ENCODE assay signal across 22 cellular contexts in genomic region chr10:94192974-94193373, GRCh38.
A peak's percentile ranks its signal among the peaks of the same experiment; 100 is the strongest.
DNase-seq lines count a peak whose midpoint lies in the region; ATAC-seq, FAIRE-seq and TF ChIP-seq lines count a peak whose summit lies in the region.
"Had no signal": no experiment of that assay in that cellular context is flagged by ENCODE, and none has a peak within 500 bp of the region (broad histone marks: within the 10 kb centered on the region; RNA-seq: fewer than 3 reads in every experiment).

No MANE protein-coding gene starts in this region.

- H4K20me1 ChIP-seq in astrocyte (ENCODE audit: insufficient read depth, low read length): no peaks in the 10 kb centered on the region
- H4K20me1 ChIP-seq: BLaER1 treated with 17β-estradiol and CSF1 and Interleukin-3, amounts not matched to agents 10 nM and 100 nM had no signal

- H3K36me3 ChIP-seq in astrocyte (ENCODE audit: insufficient read depth, low read length): no peaks in the 10 kb centered on the region
- no peaks in the 10 kb centered on the region for H3K36me3 ChIP-seq in sigmoid colon
- H3K36me3 ChIP-seq in H7 (replicated peaks; ENCODE audit: control insufficient read depth, insufficient read depth, low read length): no peaks in the 10 kb centered on the region
- H3K36me3 ChIP-seq: BLaER1 treated with 17β-estradiol and CSF1 and Interleukin-3, amounts not matched to agents 10 nM and 100 nM had no signal

- no peak for TF ChIP-seq EP300 in sigmoid colon (IDR thresholded peaks at IDR 0.05)

- H3K4me3 ChIP-seq in astrocyte (ENCODE audit: insufficient read depth, low read depth, low read length) (peak overlapping the region; percentile 2), fibroblast of the aortic adventitia (ENCODE audit: low read depth, low read length) (no peak overlapping the region), sigmoid colon (no peak overlapping the region), H7 (ENCODE audit: insufficient read depth, low read depth, low read length) (no peak overlapping the region)
- H3K4me3 ChIP-seq: BLaER1 treated with 17β-estradiol and CSF1 and Interleukin-3, amounts not matched to agents 10 nM and 100 nM had no signal

- no peak overlapping the region for H3K27ac Mint-ChIP-seq in astrocyte (ENCODE audit: unreplicated experiment)
- H3K27ac Mint-ChIP-seq: activated CD8-positive, alpha-beta memory T cell treated with anti-CD3 and anti-CD28 coated beads, Interleukin-2, amount 10 ng/mL, durations not matched to agents 7 days and 5 days; T-cell had no signal

- POLR2A ChIA-PET in GM10248 (lab: Yijun Ruan, JAX): no interaction called here

- peak; percentile 77 for DNase-seq in Daoy (ENCODE audit: low read depth)
- DNase-seq in astrocyte (ENCODE audit: low read depth): peak; percentile 28
- DNase-seq in fibroblast of the aortic adventitia (ENCODE audit: low read depth): peak; percentile 52
- no peak for DNase-seq in sigmoid colon
- DNase-seq in GM10248 (ENCODE audit: extremely low spot score): no peak
- DNase-seq in H7: no peak
- no peak for DNase-seq in NCI-H446 (lab: John Stamatoyannopoulos, UW)
- DNase-seq: activated CD4-positive, alpha-beta T cell treated with anti-CD3 and anti-CD28 coated beads for 48 hours; activated CD8-positive, alpha-beta memory T cell treated with anti-CD3 and anti-CD28 coated beads, Interleukin-2, amount 10 ng/mL, durations not matched to agents 7 days and 5 days; caudate nucleus; NCI-H1417; NCI-H524; RPMI8226; stimulated activated CD4-positive, alpha-beta T cell treated with anti-CD3 and anti-CD28 coated beads, Interleukin-12 subunit alpha, Interleukin-12 subunit beta, amount 100 ng/mL, for 4 hours; substantia nigra; T-cell had no signal

- peaks cover 19% of the 10 kb centered on the region for H3K4me1 ChIP-seq in astrocyte (ENCODE audit: insufficient read depth, low read length)
- H3K4me1 ChIP-seq in sigmoid colon: peaks cover 0 to 26% (median 19%) of the 10 kb centered on the region in 4 donors
- H3K4me1 ChIP-seq: BLaER1 treated with 17β-estradiol and CSF1 and Interleukin-3, amounts not matched to agents 10 nM and 100 nM had no signal

- H3K9me3 ChIP-seq in astrocyte (ENCODE audit: insufficient read depth, low read depth, low read length) (no peaks in the 10 kb centered on the region), sigmoid colon (no peaks in the 10 kb centered on the region)
- H3K9me3 ChIP-seq: BLaER1 treated with 17β-estradiol and CSF1 and Interleukin-3, amounts not matched to agents 10 nM and 100 nM had no signal

- peak overlapping the region; percentile 12 for H3K9ac ChIP-seq in astrocyte (ENCODE audit: low read length)
- H3K9ac ChIP-seq: BLaER1 treated with 17β-estradiol and CSF1 and Interleukin-3, amounts not matched to agents 10 nM and 100 nM had no signal

- FAIRE-seq in astrocyte (lab: Jason Lieb, UNC): no peak
- FAIRE-seq: D721Med, GM18507, TTC549 had no signal

- H3K27ac ChIP-seq in astrocyte (ENCODE audit: low read depth, low read length): peak overlapping the region; percentile 64
- H3K27ac ChIP-seq in sigmoid colon: peak overlapping the region in 3 of 4 donors; percentile 52 to 62 (median 61)
- H3K27ac ChIP-seq: BLaER1 treated with 17β-estradiol and CSF1 and Interleukin-3, amounts not matched to agents 10 nM and 100 nM had no signal

- no peak overlapping the region for H3K4me3 Mint-ChIP-seq in astrocyte (ENCODE audit: unreplicated experiment)
- H3K4me3 Mint-ChIP-seq: activated CD8-positive, alpha-beta memory T cell treated with anti-CD3 and anti-CD28 coated beads, Interleukin-2, amount 10 ng/mL, durations not matched to agents 7 days and 5 days; neural crest cell; T-cell had no signal

- H3K4me1 Mint-ChIP-seq in astrocyte (ENCODE audit: low read depth, unreplicated experiment): peaks cover 9% of the 10 kb centered on the region
- H3K4me1 Mint-ChIP-seq: activated CD8-positive, alpha-beta memory T cell treated with anti-CD3 and anti-CD28 coated beads, Interleukin-2, amount 10 ng/mL, durations not matched to agents 7 days and 5 days; neural crest cell; T-cell had no signal

- TF ChIP-seq CTCF in astrocyte (IDR thresholded peaks at IDR 0.05; ENCODE audit: insufficient read depth, low read depth, low read length) (no peak), fibroblast of the aortic adventitia (IDR thresholded peaks at IDR 0.05; ENCODE audit: insufficient read depth, low read length) (no peak), sigmoid colon (IDR thresholded peaks at IDR 0.05) (no peak), GM10248 (IDR thresholded peaks at IDR 0.05; ENCODE audit: control extremely low read depth, extremely low read depth, low read depth, missing control alignments) (no peak)

- no peak for TF ChIP-seq POLR2A in sigmoid colon (IDR thresholded peaks at IDR 0.05)

- intact Hi-C loops in sigmoid colon (cut with DNase I): loop anchor here (5.0 kb wide), 1 partner anchor 116 kb away; no protein-coding TSS in a partner anchor

- H3K27me3 ChIP-seq in astrocyte (ENCODE audit: insufficient read depth, low read length) (no peaks in the 10 kb centered on the region), sigmoid colon (no peaks in the 10 kb centered on the region), H7 (ENCODE audit: control insufficient read depth, insufficient read depth, low read length) (no peaks in the 10 kb centered on the region)
- H3K27me3 ChIP-seq: BLaER1 treated with 17β-estradiol and CSF1 and Interleukin-3, amounts not matched to agents 10 nM and 100 nM had no signal

- peaks cover 5% of the 10 kb centered on the region for H3K9me3 Mint-ChIP-seq in astrocyte (ENCODE audit: unreplicated experiment)
- H3K9me3 Mint-ChIP-seq: neural crest cell had no signal

- H2AFZ ChIP-seq in astrocyte (ENCODE audit: low read depth, low read length): no peak overlapping the region

- peak overlapping the region; percentile 78 for H3K4me2 ChIP-seq in astrocyte (ENCODE audit: low read length)
- H3K4me2 ChIP-seq: BLaER1 treated with 17β-estradiol and CSF1 and Interleukin-3, amounts not matched to agents 10 nM and 100 nM had no signal

- no peak for ATAC-seq in HG02763 (IDR thresholded peaks at IDR 0.05; ENCODE audit: unreplicated experiment)
- ATAC-seq: activated CD8-positive, alpha-beta memory T cell treated with anti-CD3 and anti-CD28 coated beads, Interleukin-2, amount 10 ng/mL, durations not matched to agents 7 days and 5 days; T-cell had no signal

- 77 to 96% methylated on average over 1 of the region's 1 CpG for WGBS in sigmoid colon, 2 donors

- no peaks in the 10 kb centered on the region for H3K36me3 Mint-ChIP-seq in astrocyte (ENCODE audit: low read depth, unreplicated experiment)
- H3K36me3 Mint-ChIP-seq: activated CD8-positive, alpha-beta memory T cell treated with anti-CD3 and anti-CD28 coated beads, Interleukin-2, amount 10 ng/mL, durations not matched to agents 7 days and 5 days; T-cell had no signal

- CTCF ChIA-PET in GM10248 (lab: Yijun Ruan, JAX): no interaction called here

- H3K79me2 ChIP-seq in astrocyte (ENCODE audit: insufficient read depth, low read length): no peaks in the 10 kb centered on the region

- no peaks in the 10 kb centered on the region for H3K27me3 Mint-ChIP-seq in astrocyte (ENCODE audit: low read depth, unreplicated experiment)

Comparison
In these comparisons a context has a peak if more than half of its experiments do, and no peak if none do; other contexts are left out.
1. DNase-seq: peak in Daoy (single experiment), astrocyte (single experiment) and fibroblast of the aortic adventitia (single experiment); none in sigmoid colon (single experiment), GM10248 (single experiment), H7 (single experiment) and NCI-H446 (0 of 2).